14 cellular contexts compared by ENCODE assay signal in genomic region chr11:7971846-7972245, GRCh38. TPM values are rescaled to one million over a fixed set of nuclear protein-coding genes. Genes with fewer than 3 reads are reported as not detected.
A peak's percentile ranks its signal among the peaks of the same experiment; 100 is the strongest.
DNase-seq lines count a peak whose midpoint lies in the region; ATAC-seq and TF ChIP-seq lines count a peak whose summit lies in the region.
"Had no signal": no experiment of that assay in that cellular context is flagged by ENCODE, and none has a peak within 500 bp of the region (broad histone marks: within the 10 kb centered on the region; RNA-seq: fewer than 3 reads in every experiment).

No MANE protein-coding gene starts in this region.

- H3K9me2 ChIP-seq in PC-3 (replicated peaks; ENCODE audit: low read length): no peaks in the 10 kb centered on the region

- no peaks in the 10 kb centered on the region for H3K4me1 Mint-ChIP-seq in naive thymus-derived CD4-positive, alpha-beta T cell
- H3K4me1 Mint-ChIP-seq: CD4-positive, alpha-beta memory T cell had no signal

- DNase-seq in PC-3: no peak
- peak; percentile 35 for DNase-seq in fibroblast of peridontal ligament (ENCODE audit: extremely low read depth)
- peak; percentile 26 for DNase-seq in osteoblast (ENCODE audit: insufficient read length, low spot score, missing footprints)
- DNase-seq in breast epithelium (ENCODE audit: low spot score in 2 of 2): no peak
- DNase-seq in A673 (ENCODE audit: low spot score): no peak
- no peak for DNase-seq in naive thymus-derived CD4-positive, alpha-beta T cell
- DNase-seq: BE2C; CD4-positive, alpha-beta memory T cell; DMS79 had no signal

- TF ChIP-seq CTCF in PC-3 (conservative IDR thresholded peaks at IDR 0.05; ENCODE audit: low read depth, low read length): no peak
- no peak for TF ChIP-seq CTCF in osteoblast (IDR thresholded peaks at IDR 0.05; ENCODE audit: extremely low read depth, low read depth, low read length)
- TF ChIP-seq CTCF in breast epithelium (IDR thresholded peaks at IDR 0.05): no peak
- TF ChIP-seq CTCF in A673 (conservative IDR thresholded peaks at IDR 0.05; ENCODE audit: low read depth, low read length): no peak

- H3K4me1 ChIP-seq in PC-3 (ENCODE audit: insufficient read depth, low read length) (peaks cover 46% of the 10 kb centered on the region), osteoblast (ENCODE audit: insufficient read depth, low read length) (peaks cover 52% of the 10 kb centered on the region), breast epithelium (no peaks in the 10 kb centered on the region), A673 (ENCODE audit: insufficient read depth, low read length, poor library complexity, severe bottlenecking) (no peaks in the 10 kb centered on the region)
- no peaks in the 10 kb centered on the region for H3K4me1 ChIP-seq in naive thymus-derived CD4-positive, alpha-beta T cell (ENCODE audit: control insufficient read depth in 2 of 2, insufficient read depth in 2 of 2, low read length in 2 of 2)
- H3K4me1 ChIP-seq: BE2C had no signal

- H3K4me2 ChIP-seq in PC-3 (ENCODE audit: low read length) (no peak overlapping the region), osteoblast (ENCODE audit: insufficient read depth, low read length) (no peak overlapping the region)

- no peak for TF ChIP-seq POLR2A in breast epithelium (IDR thresholded peaks at IDR 0.05)

- H3K36me3 Mint-ChIP-seq in naive thymus-derived CD4-positive, alpha-beta T cell: no peaks in the 10 kb centered on the region
- H3K36me3 Mint-ChIP-seq: CD4-positive, alpha-beta memory T cell had no signal

- no peak overlapping the region for H3K27ac Mint-ChIP-seq in naive thymus-derived CD4-positive, alpha-beta T cell

- no peak overlapping the region for H2AFZ ChIP-seq in PC-3 (ENCODE audit: low read length)
- no peak overlapping the region for H2AFZ ChIP-seq in osteoblast (ENCODE audit: low read length)

- H3K27ac ChIP-seq in PC-3 (ENCODE audit: low read length) (peak overlapping the region; percentile 90; the same call in 1 of the 2 replicates), osteoblast (ENCODE audit: low read depth, low read length) (peak overlapping the region; percentile 83), breast epithelium (no peak overlapping the region), A673 (ENCODE audit: low read depth, low read length, poor library complexity, severe bottlenecking) (no peak overlapping the region)
- H3K27ac ChIP-seq in naive thymus-derived CD4-positive, alpha-beta T cell (ENCODE audit: low read depth, low read length): no peak overlapping the region
- H3K27ac ChIP-seq: C4-2B had no signal

- no peaks in the 10 kb centered on the region for H3K27me3 ChIP-seq in PC-3 (ENCODE audit: low read length)
- H3K27me3 ChIP-seq in osteoblast (ENCODE audit: insufficient read depth, low read length): no peaks in the 10 kb centered on the region
- H3K27me3 ChIP-seq in breast epithelium: no peaks in the 10 kb centered on the region
- H3K27me3 ChIP-seq in A673 (replicated peaks; ENCODE audit: insufficient read depth, low read depth, low read length, poor library complexity): peaks cover 13% of the 10 kb centered on the region
- H3K27me3 ChIP-seq in naive thymus-derived CD4-positive, alpha-beta T cell (ENCODE audit: control insufficient read depth in 2 of 2, insufficient read depth in 2 of 2, low read length in 2 of 2): no peaks in the 10 kb centered on the region
- H3K27me3 ChIP-seq: BE2C had no signal

- H3K79me2 ChIP-seq in PC-3 (ENCODE audit: low read length) (no peaks in the 10 kb centered on the region), osteoblast (ENCODE audit: insufficient read depth, low read length) (no peaks in the 10 kb centered on the region)

- no peak overlapping the region for H3K4me3 Mint-ChIP-seq in naive thymus-derived CD4-positive, alpha-beta T cell
- H3K4me3 Mint-ChIP-seq: CD4-positive, alpha-beta memory T cell had no signal

- no peak overlapping the region for H3K4me3 ChIP-seq in PC-3 (ENCODE audit: low read length)
- no peak overlapping the region for H3K4me3 ChIP-seq in osteoblast (ENCODE audit: insufficient read depth, low read length)
- H3K4me3 ChIP-seq in breast epithelium: no peak overlapping the region
- H3K4me3 ChIP-seq in A673 (ENCODE audit: low read depth, low read length, poor library complexity, severe bottlenecking): no peak overlapping the region
- no peak overlapping the region for H3K4me3 ChIP-seq in naive thymus-derived CD4-positive, alpha-beta T cell (ENCODE audit: low read length)
- H3K4me3 ChIP-seq: GM12878 had no signal

- ATAC-seq in PC-3 (no peak), HG02885 (IDR thresholded peaks at IDR 0.05; ENCODE audit: poor library complexity, unreplicated experiment) (no peak)
- no peak for ATAC-seq in naive thymus-derived CD4-positive, alpha-beta T cell
- ATAC-seq: GM12878, HCT116 had no signal

- peaks cover 0 to 1% (median 0%) of the 10 kb centered on the region in 11 donors for H3K9me3 Mint-ChIP-seq in naive thymus-derived CD4-positive, alpha-beta T cell
- H3K9me3 Mint-ChIP-seq: CD4-positive, alpha-beta memory T cell had no signal

- H3K9ac ChIP-seq in PC-3 (ENCODE audit: low read length): no peak overlapping the region

- no peaks in the 10 kb centered on the region for H3K36me3 ChIP-seq in PC-3 (ENCODE audit: low read depth, low read length)
- no peaks in the 10 kb centered on the region for H3K36me3 ChIP-seq in osteoblast (ENCODE audit: insufficient read depth, low read length)
- H3K36me3 ChIP-seq in breast epithelium: no peaks in the 10 kb centered on the region
- H3K36me3 ChIP-seq in A673 (ENCODE audit: insufficient read depth, low read length, poor library complexity, severe bottlenecking): no peaks in the 10 kb centered on the region
- H3K36me3 ChIP-seq in naive thymus-derived CD4-positive, alpha-beta T cell (ENCODE audit: control insufficient read depth in 2 of 3, insufficient read depth in 3 of 3, low read length in 3 of 3): no peaks in the 10 kb centered on the region
- H3K36me3 ChIP-seq: BE2C had no signal

- H4K20me1 ChIP-seq in PC-3 (ENCODE audit: low read length) (no peaks in the 10 kb centered on the region), osteoblast (ENCODE audit: insufficient read depth, low read length) (no peaks in the 10 kb centered on the region)

- intact Hi-C loops in PC-3 (cut with micrococcal nuclease): no loop called here
- intact Hi-C loops in breast epithelium (cut with DNase I; ENCODE audit: low total_unique reads): no loop called here
- intact Hi-C loops in A673 (cut with micrococcal nuclease; ENCODE audit: unreplicated experiment): no loop called here
- intact Hi-C loops in naive thymus-derived CD4-positive, alpha-beta T cell (cut with micrococcal nuclease): no loop called here

- 0 out of 2 replicates have a peak, but pooled peaks cover 3% of the 10 kb centered on the region for H3K9me3 ChIP-seq in PC-3 (ENCODE audit: low read length)
- H3K9me3 ChIP-seq in osteoblast (ENCODE audit: low read depth, low read length): no peaks in the 10 kb centered on the region
- H3K9me3 ChIP-seq in breast epithelium: no peaks in the 10 kb centered on the region
- H3K9me3 ChIP-seq in A673 (ENCODE audit: low read depth, low read length, poor library complexity, severe bottlenecking): no peaks in the 10 kb centered on the region
- H3K9me3 ChIP-seq in naive thymus-derived CD4-positive, alpha-beta T cell (ENCODE audit: control insufficient read depth in 2 of 3, low read length in 3 of 3): no peaks in the 10 kb centered on the region
- H3K9me3 ChIP-seq: BE2C had no signal

- BruUV-seq in PC-3 (replicated peaks; lab: Mats Ljungman, UMichigan) (no TSS peak), A673 (replicated peaks; lab: Mats Ljungman, UMichigan) (no TSS peak)

- H3K27me3 Mint-ChIP-seq in naive thymus-derived CD4-positive, alpha-beta T cell: peaks cover 4 to 17% (median 6%) of the 10 kb centered on the region in 5 donors

- POLR2A ChIA-PET in PC-3 (lab: Charles Lee; ENCODE audit: unreplicated experiment) (no interaction called here), A673 (lab: Charles Lee; ENCODE audit: low non-redundant PET) (no interaction called here)
- POLR2A ChIA-PET in naive thymus-derived CD4-positive, alpha-beta T cell (lab: Charles Lee): no interaction called here

- H3F3A ChIP-seq in PC-3 (ENCODE audit: low read length, unreplicated experiment): no peaks in the 10 kb centered on the region

- CTCF ChIA-PET in PC-3 (lab: Charles Lee) (no interaction called here), A673 (lab: Charles Lee) (no interaction called here)
- CTCF ChIA-PET in naive thymus-derived CD4-positive, alpha-beta T cell (lab: Charles Lee): no interaction called here

RNA-seq across cellular contexts. Expression of gene NLRP10, which starts 6.6 kb away (rescaled TPM):
- total RNA-seq in PC-3 (2014; rRNA removed) (1.9 and 8.9 TPM in 2 replicates), osteoblast (10.0 and 14.1 TPM in 2 replicates), breast epithelium (not detected), A673 (2021) (not detected in 2 replicates)
- not detected for total RNA-seq in naive thymus-derived CD4-positive, alpha-beta T cell
- not detected for polyA plus RNA-seq in naive thymus-derived CD4-positive, alpha-beta T cell
- total RNA-seq: CD4-positive, alpha-beta memory T cell; G401; GM12878 had no signal
- polyA plus RNA-seq: CD4-positive, alpha-beta memory T cell had no signal

RNA-seq across cellular contexts. Expression of gene EIF3F, which starts 15.3 kb away (rescaled TPM):
- total RNA-seq in PC-3 (2014; rRNA removed) (182 and 227 TPM in 2 replicates), osteoblast (280 and 286 TPM in 2 replicates), breast epithelium (100 to 1,000 TPM; 145 to 180 (median 151) TPM), A673 (2021) (146 and 151 TPM in 2 replicates)
- 100 to 1,000 TPM; 222 to 405 (median 353) TPM for total RNA-seq in naive thymus-derived CD4-positive, alpha-beta T cell
- polyA plus RNA-seq in naive thymus-derived CD4-positive, alpha-beta T cell: 100 to 1,000 TPM; 509 to 555 TPM

RNA-seq across cellular contexts. Expression of gene OR10A3, which starts 30.3 kb away (rescaled TPM):
- total RNA-seq in PC-3 (2014; rRNA removed) (not detected in 2 replicates), osteoblast (under 0.01 TPM in 2 replicates), breast epithelium (not detected), A673 (2021) (not detected in 2 replicates)
- total RNA-seq in naive thymus-derived CD4-positive, alpha-beta T cell: not detected
- polyA plus RNA-seq in naive thymus-derived CD4-positive, alpha-beta T cell: not detected
- total RNA-seq: CD4-positive, alpha-beta memory T cell; G401; GM12878 had no signal
- polyA plus RNA-seq: CD4-positive, alpha-beta memory T cell had no signal

RNA-seq across cellular contexts. Expression of gene OR10A6, which starts 40.8 kb away (rescaled TPM):
- total RNA-seq in PC-3 (2014; rRNA removed) (not detected in 2 replicates), osteoblast (under 0.01 and 0.29 TPM in 2 replicates), breast epithelium (not detected), A673 (2021) (not detected in 2 replicates)
- not detected for total RNA-seq in naive thymus-derived CD4-positive, alpha-beta T cell
- polyA plus RNA-seq in naive thymus-derived CD4-positive, alpha-beta T cell: not detected
- total RNA-seq: CD4-positive, alpha-beta memory T cell; G401; GM12878 had no signal
- polyA plus RNA-seq: CD4-positive, alpha-beta memory T cell; GM12878 had no signal

Comparison
In these comparisons a context has a peak if more than half of its experiments do, and no peak if none do; other contexts are left out.
1. DNase-seq: peak in fibroblast of peridontal ligament (single experiment) and osteoblast (single experiment); none in PC-3 (single experiment), breast epithelium (0 of 2), A673 (single experiment) and naive thymus-derived CD4-positive, alpha-beta T cell (0 of 9).
2. H3K27ac ChIP-seq: peak in PC-3 (single experiment) and osteoblast (single experiment); none in breast epithelium (0 of 2), A673 (single experiment) and naive thymus-derived CD4-positive, alpha-beta T cell (single experiment).